In the genomic region with DNA sequence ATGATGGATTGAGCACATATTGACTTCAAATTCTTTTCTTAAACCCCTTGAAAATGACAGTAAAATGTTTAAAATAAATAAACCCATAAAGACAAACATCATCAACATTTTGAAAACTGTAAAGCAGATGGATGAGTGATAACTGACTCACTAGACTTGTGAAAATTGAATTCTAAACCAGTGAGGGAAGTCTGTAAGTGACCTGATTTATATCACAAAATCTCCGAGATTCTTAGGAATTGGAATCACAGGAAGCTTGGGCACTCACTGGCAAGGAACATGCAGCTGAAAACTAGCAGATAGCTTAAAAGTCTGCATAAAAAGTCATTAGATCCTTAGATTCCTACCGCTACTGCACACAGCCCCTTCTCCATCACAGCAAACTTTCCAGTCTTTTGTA, we compare ENCODE assay signal across 1 cellular context.
TF ChIP-seq lines count a peak whose summit lies in the region.

No MANE protein-coding gene starts in this region.

TF ChIP-seq in IMR-90, 13 proteins besides CTCF, POLR2A, EP300 and RAD21:
- TF ChIP-seq RFX5 (IDR thresholded peaks at IDR 0.05; ENCODE audit: low read depth, low read length): no peak
- no peak for TF ChIP-seq FOS (IDR thresholded peaks at IDR 0.05; ENCODE audit: low read depth, low read length)
- TF ChIP-seq MAZ (IDR thresholded peaks at IDR 0.05; ENCODE audit: borderline replicate concordance, low read depth, low read length): no peak
- TF ChIP-seq, protein P1, sequence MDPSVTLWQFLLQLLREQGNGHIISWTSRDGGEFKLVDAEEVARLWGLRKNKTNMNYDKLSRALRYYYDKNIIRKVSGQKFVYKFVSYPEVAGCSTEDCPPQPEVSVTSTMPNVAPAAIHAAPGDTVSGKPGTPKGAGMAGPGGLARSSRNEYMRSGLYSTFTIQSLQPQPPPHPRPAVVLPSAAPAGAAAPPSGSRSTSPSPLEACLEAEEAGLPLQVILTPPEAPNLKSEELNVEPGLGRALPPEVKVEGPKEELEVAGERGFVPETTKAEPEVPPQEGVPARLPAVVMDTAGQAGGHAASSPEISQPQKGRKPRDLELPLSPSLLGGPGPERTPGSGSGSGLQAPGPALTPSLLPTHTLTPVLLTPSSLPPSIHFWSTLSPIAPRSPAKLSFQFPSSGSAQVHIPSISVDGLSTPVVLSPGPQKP (IDR thresholded peaks at IDR 0.05; ENCODE audit: borderline replicate concordance, low read depth, low read length): no peak
- no peak for TF ChIP-seq RCOR1 (IDR thresholded peaks at IDR 0.05; ENCODE audit: insufficient replicate concordance, low read length)
- no peak for TF ChIP-seq CEBPB (IDR thresholded peaks at IDR 0.05; ENCODE audit: low read depth, low read length)
- TF ChIP-seq SMC3 (IDR thresholded peaks at IDR 0.05; ENCODE audit: low read depth, low read length): no peak
- no peak for TF ChIP-seq USF2 (IDR thresholded peaks at IDR 0.05; ENCODE audit: low read depth, low read length)
- TF ChIP-seq MXI1 (IDR thresholded peaks at IDR 0.05; ENCODE audit: borderline replicate concordance, low read depth, low read length): no peak
- no peak for TF ChIP-seq CHD1 (IDR thresholded peaks at IDR 0.05; ENCODE audit: low read depth, low read length)
- TF ChIP-seq BHLHE40 (IDR thresholded peaks at IDR 0.05; ENCODE audit: low read depth, low read length): no peak
- TF ChIP-seq MAFK (IDR thresholded peaks at IDR 0.05; ENCODE audit: low read depth, low read length): no peak
- no peak for TF ChIP-seq NFE2L2 (IDR thresholded peaks at IDR 0.05; ENCODE audit: low read depth, low read length)
